15 cellular contexts compared by ENCODE assay signal in genomic region chr4:119521306-119521705, GRCh38.
A peak's percentile ranks its signal among the peaks of the same experiment; 100 is the strongest.
DNase-seq lines count a peak whose midpoint lies in the region; ATAC-seq, FAIRE-seq and TF ChIP-seq lines count a peak whose summit lies in the region.
"Had no signal": no experiment of that assay in that cellular context is flagged by ENCODE, and none has a peak within 500 bp of the region (broad histone marks: within the 10 kb centered on the region; RNA-seq: fewer than 3 reads in every experiment).

No MANE protein-coding gene starts in this region.

- no peak overlapping the region for H3K9ac ChIP-seq in HepG2 (ENCODE audit: insufficient read depth, low read depth, low read length)
- H3K9ac ChIP-seq in trophoblast cell (ENCODE audit: low read length), result peak overlapping the region; percentile 58
- H3K9ac ChIP-seq: BLaER1 had no signal

- H3K79me1 ChIP-seq in trophoblast cell (ENCODE audit: low read length), result peaks cover under 1% of the 10 kb centered on the region

- no peak for TF ChIP-seq RAD21 in HepG2 (CRISPR knock-in tag; IDR thresholded peaks at IDR 0.05)

- no peak overlapping the region for H3K27ac Mint-ChIP-seq in stimulated activated naive B cell treated with anti-CD40 and anti-IgM and Interleukin-4, amounts not matched to agents 10 μg/mL and 1 μg/mL and 100 μg/mL, for 72 hours
- H3K27ac Mint-ChIP-seq: CD8-positive, alpha-beta memory T cell had no signal

- H3K36me3 ChIP-seq in HepG2 (replicated peaks in 1 of 2; ENCODE audit: control insufficient read depth in 1 of 2, insufficient read depth in 2 of 2, low read length in 2 of 2) (peaks cover 3 to 9% of the 10 kb centered on the region in 2 experiments; a peak in 2 of 5 replicates), right lobe of liver (no peaks in the 10 kb centered on the region), esophagus muscularis mucosa (peaks cover 0 to 34% (median 16%) of the 10 kb centered on the region in 4 donors), trophoblast cell (ENCODE audit: control insufficient read depth in 1 of 2, insufficient read depth in 2 of 2, low read length in 2 of 2) (peaks cover 0 to 3% of the 10 kb centered on the region in 2 experiments)

- DNase-seq in HepG2 (ENCODE audit: low spot score) (peak; percentile 18), right lobe of liver (no peak), esophagus muscularis mucosa (ENCODE audit: extremely low spot score) (no peak), trophoblast cell (no peak)
- DNase-seq in stimulated activated naive B cell treated with anti-CD40 and anti-IgM and Interleukin-4, amounts not matched to agents 10 μg/mL and 1 μg/mL and 100 μg/mL, for 72 hours, result no peak
- no peak for DNase-seq in stimulated activated CD8-positive, alpha-beta memory T cell treated with anti-CD3 and anti-CD28 coated beads, Interleukin-4, amount 100 ng/mL, for 48 hours
- DNase-seq: CD8-positive, alpha-beta memory T cell; DMS53; GF-D8 had no signal

- no peak overlapping the region for H3K4me2 ChIP-seq in HepG2 (ENCODE audit: low read depth, low read length)
- no peak overlapping the region for H3K4me2 ChIP-seq in trophoblast cell (ENCODE audit: low read length)
- H3K4me2 ChIP-seq: BLaER1 had no signal

- no peaks in the 10 kb centered on the region for H3K9me3 Mint-ChIP-seq in stimulated activated naive B cell treated with anti-CD40 and anti-IgM and Interleukin-4, amounts not matched to agents 10 μg/mL and 1 μg/mL and 100 μg/mL, for 72 hours
- H3K9me3 Mint-ChIP-seq: CD8-positive, alpha-beta memory T cell had no signal

- H3K4me3 Mint-ChIP-seq in stimulated activated naive B cell treated with anti-CD40 and anti-IgM and Interleukin-4, amounts not matched to agents 10 μg/mL and 1 μg/mL and 100 μg/mL, for 72 hours, result no peak overlapping the region
- H3K4me3 Mint-ChIP-seq: CD8-positive, alpha-beta memory T cell had no signal

- intact Hi-C loops in HepG2 (cut with micrococcal nuclease; ENCODE audit: unreplicated experiment), result no loop called here
- intact Hi-C loops in right lobe of liver (cut with DNase I), result no loop called here
- intact Hi-C loops in esophagus muscularis mucosa (cut with DNase I), result no loop called here

- H3K23ac ChIP-seq in trophoblast cell (ENCODE audit: low read length), result no peak overlapping the region

- no peak for TF ChIP-seq POLR2A in HepG2 (IDR thresholded peaks at IDR 0.05; ENCODE audit: insufficient read depth in 1 of 2, low read depth in 2 of 2, low read length in 2 of 2)
- TF ChIP-seq POLR2A in right lobe of liver (IDR thresholded peaks at IDR 0.05), result no peak
- TF ChIP-seq POLR2A in esophagus muscularis mucosa (IDR thresholded peaks at IDR 0.05; ENCODE audit: low read depth), result no peak

- H4K20me1 ChIP-seq in HepG2 (ENCODE audit: insufficient read depth, low read length), result no peaks in the 10 kb centered on the region
- H4K20me1 ChIP-seq: BLaER1 had no signal

- H4K12ac ChIP-seq in trophoblast cell (ENCODE audit: low read depth, low read length), result no peak overlapping the region

- H3K79me2 ChIP-seq in HepG2 (ENCODE audit: insufficient read depth, low read length) (no peaks in the 10 kb centered on the region), trophoblast cell (ENCODE audit: control insufficient read depth, insufficient read depth, low read length, poor library complexity) (no peaks in the 10 kb centered on the region)

- H2BK12ac ChIP-seq in trophoblast cell (ENCODE audit: low read length), result no peak overlapping the region

- H3K18ac ChIP-seq in trophoblast cell (ENCODE audit: low read length), result no peak overlapping the region

- FAIRE-seq in HepG2 (lab: Jason Lieb, UNC), result no peak
- FAIRE-seq: GM19239 had no signal

- peaks cover 36% of the 10 kb centered on the region for H3K4me1 ChIP-seq in HepG2 (ENCODE audit: insufficient read depth, low read length)
- H3K4me1 ChIP-seq in right lobe of liver, result peaks cover 0 to 12% (median 0%) of the 10 kb centered on the region in 4 donors
- H3K4me1 ChIP-seq in esophagus muscularis mucosa, result peaks cover 19 to 78% (median 61%) of the 10 kb centered on the region in 4 donors
- peaks cover 0 to 2% of the 10 kb centered on the region in 2 experiments for H3K4me1 ChIP-seq in trophoblast cell (ENCODE audit: control insufficient read depth in 1 of 2, insufficient read depth in 2 of 2, low read length in 2 of 2)
- H3K4me1 ChIP-seq: BLaER1 had no signal

- H3K4me3 ChIP-seq in HepG2 (replicated peaks in 1 of 3; ENCODE audit: insufficient read depth in 1 of 3, low read depth in 2 of 3, low read length in 3 of 3), result no peak overlapping the region
- H3K4me3 ChIP-seq in right lobe of liver, result no peak overlapping the region
- H3K4me3 ChIP-seq in esophagus muscularis mucosa, result no peak overlapping the region
- no peak overlapping the region for H3K4me3 ChIP-seq in trophoblast cell (ENCODE audit: low read depth, low read length)
- H3K4me3 ChIP-seq: BLaER1 had no signal

- ATAC-seq in HepG2 (no peak), right lobe of liver (no peak), GM21717 (IDR thresholded peaks at IDR 0.05; ENCODE audit: unreplicated experiment) (no peak)
- ATAC-seq in stimulated activated naive B cell treated with anti-CD40 and anti-IgM and Interleukin-4, amounts not matched to agents 10 μg/mL and 1 μg/mL and 100 μg/mL, for 72 hours (replicated peaks), result no peak
- ATAC-seq: HCT116 had no signal

- no peak overlapping the region for H2AK5ac ChIP-seq in trophoblast cell (ENCODE audit: low read length)

- 95% methylated on average over 4 of the region's 4 CpGs for WGBS in HepG2 (ENCODE audit: low lambda C conversion rate)
- WGBS in right lobe of liver (ENCODE audit: insufficient coverage, low coverage, low lambda C conversion rate, missing lambda C conversion rate), result 100% methylated on average over 4 of the region's 4 CpGs
- 97% methylated on average over 4 of the region's 4 CpGs for whole genome bisulfite sequencing in esophagus muscularis mucosa
- no CpG with 5 or more reads among the region's 4 CpGs for WGBS in trophoblast cell (ENCODE audit: extremely low coverage, insufficient coverage, insufficient read length)

- no peak for TF ChIP-seq CTCF in HepG2 (CRISPR knock-in tag; IDR thresholded peaks at IDR 0.05)
- TF ChIP-seq CTCF in right lobe of liver (IDR thresholded peaks at IDR 0.05), result no peak
- no peak for TF ChIP-seq CTCF in esophagus muscularis mucosa (IDR thresholded peaks at IDR 0.05)

- H3K36me3 Mint-ChIP-seq in stimulated activated naive B cell treated with anti-CD40 and anti-IgM and Interleukin-4, amounts not matched to agents 10 μg/mL and 1 μg/mL and 100 μg/mL, for 72 hours, result peaks cover 8 to 26% of the 10 kb centered on the region in 2 donors

- H3K27ac ChIP-seq in HepG2 (ENCODE audit: extremely low read length, insufficient read depth, low read length) (no peak overlapping the region), right lobe of liver (no peak overlapping the region), esophagus muscularis mucosa (replicated peaks in 1 of 4) (peak overlapping the region; percentile 11 to 71 (median 43)), trophoblast cell (ENCODE audit: low read depth, low read length) (no peak overlapping the region)
- H3K27ac ChIP-seq: 22Rv1, BLaER1, HL-60 had no signal

- H3K27me3 ChIP-seq in HepG2 (ENCODE audit: control insufficient read depth in 1 of 2, insufficient read depth in 2 of 2, low read length in 2 of 2), result no peaks in the 10 kb centered on the region
- H3K27me3 ChIP-seq in right lobe of liver, result no peaks in the 10 kb centered on the region
- no peaks in the 10 kb centered on the region for H3K27me3 ChIP-seq in esophagus muscularis mucosa
- H3K27me3 ChIP-seq in trophoblast cell (ENCODE audit: insufficient read depth, low read length), result no peaks in the 10 kb centered on the region
- H3K27me3 ChIP-seq: BLaER1 had no signal

- CTCF ChIA-PET in HepG2 (lab: Yijun Ruan, JAX; ENCODE audit: low intra/inter-chr PET ratio, low total read pairs), result no interaction called here

- H2AFZ ChIP-seq in HepG2 (ENCODE audit: low read length) (no peak overlapping the region), trophoblast cell (ENCODE audit: insufficient read depth, low read length, poor library complexity) (no peak overlapping the region)

- no peak overlapping the region for H2BK120ac ChIP-seq in trophoblast cell (ENCODE audit: insufficient read depth, low read length, poor library complexity)

- POLR2A ChIA-PET in HepG2 (lab: Yijun Ruan, JAX), result no interaction called here

- no peak overlapping the region for H3K14ac ChIP-seq in trophoblast cell (ENCODE audit: low read length)

- no peak overlapping the region for H4K8ac ChIP-seq in trophoblast cell (ENCODE audit: low read depth, low read length)

- BruUV-seq in HepG2 (replicated peaks; lab: Mats Ljungman, UMichigan), result no TSS peak

- H3K4me1 Mint-ChIP-seq in stimulated activated naive B cell treated with anti-CD40 and anti-IgM and Interleukin-4, amounts not matched to agents 10 μg/mL and 1 μg/mL and 100 μg/mL, for 72 hours, result no peaks in the 10 kb centered on the region
- H3K4me1 Mint-ChIP-seq: CD8-positive, alpha-beta memory T cell had no signal

- no peak overlapping the region for H2BK5ac ChIP-seq in trophoblast cell (ENCODE audit: low read depth, low read length, poor library complexity)

- H3K4ac ChIP-seq in trophoblast cell (ENCODE audit: low read depth, low read length), result no peak overlapping the region

- no peaks in the 10 kb centered on the region for H3K9me3 ChIP-seq in HepG2 (ENCODE audit: low read length)
- H3K9me3 ChIP-seq in right lobe of liver, result no peaks in the 10 kb centered on the region
- H3K9me3 ChIP-seq in esophagus muscularis mucosa, result no peaks in the 10 kb centered on the region
- no peaks in the 10 kb centered on the region for H3K9me3 ChIP-seq in trophoblast cell (ENCODE audit: insufficient read depth, low read depth, low read length)
- H3K9me3 ChIP-seq: BLaER1 had no signal

- H3K27me3 Mint-ChIP-seq in stimulated activated naive B cell treated with anti-CD40 and anti-IgM and Interleukin-4, amounts not matched to agents 10 μg/mL and 1 μg/mL and 100 μg/mL, for 72 hours, result no peaks in the 10 kb centered on the region
- H3K27me3 Mint-ChIP-seq: CD8-positive, alpha-beta memory T cell had no signal

- in situ Hi-C loops in HepG2 (cut with HindIII; ENCODE audit: extremely low pct_ligation_motif_present, low pct_unique_long_range_greater_than_20kb), result no loop called here

- no peak overlapping the region for H4K91ac ChIP-seq in trophoblast cell (ENCODE audit: low read depth, low read length)

- TF ChIP-seq EP300 in HepG2 (IDR thresholded peaks at IDR 0.05; ENCODE audit: low read depth in 2 of 2, low read length in 2 of 2), result no peak
- TF ChIP-seq EP300 in HepG2 (CRISPR knock-in tag; IDR thresholded peaks at IDR 0.05; ENCODE audit: borderline replicate concordance), result no peak
- TF ChIP-seq EP300 in esophagus muscularis mucosa (IDR thresholded peaks at IDR 0.05), result no peak

Comparison
In these comparisons a context has a peak if more than half of its experiments do, and no peak if none do; other contexts are left out.
1. H3K27ac ChIP-seq: peak in esophagus muscularis mucosa (4 of 4); none in HepG2 (single experiment), right lobe of liver (0 of 3) and trophoblast cell (single experiment).